In the genomic region with DNA sequence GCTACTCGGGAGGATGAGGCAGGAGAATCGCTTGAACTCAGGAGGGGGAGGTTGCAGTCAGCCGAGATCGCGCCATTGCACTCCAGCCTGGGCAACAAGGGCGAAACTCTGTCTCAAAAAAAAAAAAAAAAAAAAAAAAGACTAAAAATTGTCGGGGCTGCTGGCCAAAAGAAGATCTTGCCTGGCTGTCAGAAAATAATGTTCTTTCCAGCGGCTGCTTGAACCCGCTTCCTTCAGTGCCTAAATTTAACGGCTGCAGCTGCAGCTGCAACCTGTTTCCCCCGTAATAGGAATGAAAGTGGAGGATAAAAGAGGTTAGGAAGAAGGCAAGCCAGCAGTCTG, we compare ENCODE assay signal across 8 cellular contexts. TPM values are rescaled to one million over a fixed set of nuclear protein-coding genes. Genes with fewer than 3 reads are reported as not detected.
A peak's percentile ranks its signal among the peaks of the same experiment; 100 is the strongest.
DNase-seq lines count a peak whose midpoint lies in the region; ATAC-seq and TF ChIP-seq lines count a peak whose summit lies in the region.
"Not testable (repeated sequence)": the region's sequence is repeated elsewhere in the genome, so short reads cannot be mapped to it uniquely, and the experiment has no call there.

No MANE protein-coding gene starts in this region.

- peaks cover 19 to 28% of the 10 kb centered on the region in 2 donors for H3K4me1 ChIP-seq in naive thymus-derived CD4-positive, alpha-beta T cell (ENCODE audit: control insufficient read depth in 2 of 2, insufficient read depth in 2 of 2, low read length in 2 of 2)
- H3K4me1 ChIP-seq in spleen = peaks cover 40 to 72% (median 64%) of the 10 kb centered on the region in 6 donors

- not testable (repeated sequence) for TF ChIP-seq POLR2A in spleen (IDR thresholded peaks at IDR 0.05)

- H3K27ac Mint-ChIP-seq in activated naive CD8-positive, alpha-beta T cell treated with anti-CD3 and anti-CD28 coated beads for 36 hours = peak overlapping the region; percentile 98
- H3K27ac Mint-ChIP-seq in effector memory CD8-positive, alpha-beta T cell = peak overlapping the region; percentile 98
- H3K27ac Mint-ChIP-seq in naive thymus-derived CD4-positive, alpha-beta T cell = peak overlapping the region; percentile 94 to 99 (median 96)

- POLR2A ChIA-PET in naive thymus-derived CD4-positive, alpha-beta T cell (lab: Charles Lee) = interaction anchor here (0.5 to 4.8 kb wide), 17 partner anchors 8 to 661 kb away, joined by 3 to 110 read pairs (median 6); a partner anchor contains a TSS

- intact Hi-C loops in naive thymus-derived CD4-positive, alpha-beta T cell (cut with micrococcal nuclease) = loop anchor here (1.0 to 5.0 kb wide), 14 partner anchors 10 to 661 kb away; a partner anchor contains a TSS
- intact Hi-C loops in spleen (cut with DNase I; ENCODE audit: low total_unique reads) = not testable (repeated sequence)

- peaks cover 50% of the 10 kb centered on the region for H3K4me1 Mint-ChIP-seq in activated naive CD8-positive, alpha-beta T cell treated with anti-CD3 and anti-CD28 coated beads for 36 hours
- peaks cover 41 to 47% of the 10 kb centered on the region in 2 donors for H3K4me1 Mint-ChIP-seq in effector memory CD8-positive, alpha-beta T cell (ENCODE audit: low read depth in 2 of 2)
- peaks cover 22 to 57% (median 51%) of the 10 kb centered on the region in 7 donors for H3K4me1 Mint-ChIP-seq in naive thymus-derived CD4-positive, alpha-beta T cell

- H3K9ac ChIP-seq in SK-N-MC (ENCODE audit: insufficient read length) = peak overlapping the region; percentile 80

- not testable (repeated sequence) for H3K9me3 Mint-ChIP-seq in activated naive CD8-positive, alpha-beta T cell treated with anti-CD3 and anti-CD28 coated beads for 36 hours; effector memory CD8-positive, alpha-beta T cell; naive thymus-derived CD4-positive, alpha-beta T cell

- H3K4me3 ChIP-seq in AG09309 (ENCODE audit: control insufficient read depth, low read depth, low read length) (peak overlapping the region; percentile 69), HFF-Myc (replicated peaks; ENCODE audit: low read depth, low read length) (peak overlapping the region; percentile 99), SK-N-MC (peak overlapping the region; percentile 91), iPS-11a (ENCODE audit: low read depth, low read length) (peak overlapping the region; percentile 99), spleen (peak overlapping the region; percentile 80 to 94 (median 90))
- peak overlapping the region; percentile 89 for H3K4me3 ChIP-seq in naive thymus-derived CD4-positive, alpha-beta T cell (ENCODE audit: low read length)

- not testable (repeated sequence) for DNase-seq in AG09309 (ENCODE audit: low read depth); HFF-Myc (ENCODE audit: extremely low read depth, low read depth); SK-N-MC (ENCODE audit: low read depth, low spot score); activated naive CD8-positive, alpha-beta T cell treated with anti-CD3 and anti-CD28 coated beads for 36 hours; effector memory CD8-positive, alpha-beta T cell; naive thymus-derived CD4-positive, alpha-beta T cell; spleen

- TF ChIP-seq CTCF in AG09309 (IDR thresholded peaks at IDR 0.05; ENCODE audit: control insufficient read depth, insufficient read depth, low read depth, low read length, missing control alignments); HFF-Myc (IDR thresholded peaks at IDR 0.05; ENCODE audit: low read depth, low read length, missing control alignments); spleen (IDR thresholded peaks at IDR 0.05 in 8 of 11, conservative IDR thresholded peaks at IDR 0.05 in 3 of 11): not testable (repeated sequence)

- H3K27ac ChIP-seq in SK-N-MC = peak overlapping the region; percentile 89
- peak overlapping the region; percentile 90 for H3K27ac ChIP-seq in naive thymus-derived CD4-positive, alpha-beta T cell (ENCODE audit: low read depth, low read length)
- H3K27ac ChIP-seq in spleen = peak overlapping the region; percentile 42 to 95 (median 92)

- peaks cover 18% of the 10 kb centered on the region for H3K36me3 ChIP-seq in SK-N-MC (ENCODE audit: insufficient read depth, low read length)
- not testable (repeated sequence) for H3K36me3 ChIP-seq in naive thymus-derived CD4-positive, alpha-beta T cell (ENCODE audit: control insufficient read depth in 2 of 3, insufficient read depth in 3 of 3, low read length in 3 of 3)
- H3K36me3 ChIP-seq in spleen = peaks cover 0 to 14% (median 2%) of the 10 kb centered on the region in 6 donors

- H3K4me3 Mint-ChIP-seq in activated naive CD8-positive, alpha-beta T cell treated with anti-CD3 and anti-CD28 coated beads for 36 hours = peak overlapping the region; percentile 99
- peak overlapping the region; percentile 95 to 99 for H3K4me3 Mint-ChIP-seq in effector memory CD8-positive, alpha-beta T cell
- H3K4me3 Mint-ChIP-seq in naive thymus-derived CD4-positive, alpha-beta T cell = peak overlapping the region; percentile 92 to 99 (median 97)

- ATAC-seq in effector memory CD8-positive, alpha-beta T cell (replicated peaks); naive thymus-derived CD4-positive, alpha-beta T cell: not testable (repeated sequence)

- H3K36me3 Mint-ChIP-seq in activated naive CD8-positive, alpha-beta T cell treated with anti-CD3 and anti-CD28 coated beads for 36 hours = peaks cover 32% of the 10 kb centered on the region
- H3K36me3 Mint-ChIP-seq in effector memory CD8-positive, alpha-beta T cell (ENCODE audit: insufficient read depth) = peaks cover 32% of the 10 kb centered on the region
- H3K36me3 Mint-ChIP-seq in naive thymus-derived CD4-positive, alpha-beta T cell = peaks cover 0 to 16% (median 3%) of the 10 kb centered on the region in 5 donors

- CTCF ChIA-PET in naive thymus-derived CD4-positive, alpha-beta T cell (lab: Charles Lee) = interaction anchor here (0.9 to 2.5 kb wide), 6 partner anchors 9 to 125 kb away, joined by 3 to 12 read pairs (median 4); a partner anchor contains a TSS

- H3K9me3 ChIP-seq in SK-N-MC (ENCODE audit: low read depth, low read length); naive thymus-derived CD4-positive, alpha-beta T cell (ENCODE audit: control insufficient read depth in 2 of 3, low read length in 3 of 3); spleen: not testable (repeated sequence)

- whole genome bisulfite sequencing in spleen, 5 donors = 0 to 4% (median 1%) methylated on average over 10 to 11 of the region's 11 CpGs

- H3K27me3 Mint-ChIP-seq in activated naive CD8-positive, alpha-beta T cell treated with anti-CD3 and anti-CD28 coated beads for 36 hours; effector memory CD8-positive, alpha-beta T cell; naive thymus-derived CD4-positive, alpha-beta T cell: not testable (repeated sequence)

- not testable (repeated sequence) for H3K27me3 ChIP-seq in naive thymus-derived CD4-positive, alpha-beta T cell (ENCODE audit: control insufficient read depth in 2 of 2, insufficient read depth in 2 of 2, low read length in 2 of 2); spleen (replicated peaks in 1 of 7)

RNA-seq across cellular contexts. Expression of a gene that starts 0.5 kb away (rescaled TPM):
- 100 to 1,000 TPM; 401 to 404 TPM for total RNA-seq in activated naive CD8-positive, alpha-beta T cell treated with anti-CD3 and anti-CD28 coated beads for 36 hours
- 100 to 1,000 TPM in 1 of 5 experiments, 10 to 100 TPM in 4; 76.6 to 274 (median 90.0) TPM for total RNA-seq in naive thymus-derived CD4-positive, alpha-beta T cell
- 100 to 1,000 TPM; 251 to 291 TPM for polyA plus RNA-seq in naive thymus-derived CD4-positive, alpha-beta T cell
- total RNA-seq in spleen = 100 to 1,000 TPM; 120 to 185 (median 129) TPM
- 100 to 1,000 TPM; 108 to 171 (median 164) TPM for polyA plus RNA-seq in spleen
